In the genomic region with DNA sequence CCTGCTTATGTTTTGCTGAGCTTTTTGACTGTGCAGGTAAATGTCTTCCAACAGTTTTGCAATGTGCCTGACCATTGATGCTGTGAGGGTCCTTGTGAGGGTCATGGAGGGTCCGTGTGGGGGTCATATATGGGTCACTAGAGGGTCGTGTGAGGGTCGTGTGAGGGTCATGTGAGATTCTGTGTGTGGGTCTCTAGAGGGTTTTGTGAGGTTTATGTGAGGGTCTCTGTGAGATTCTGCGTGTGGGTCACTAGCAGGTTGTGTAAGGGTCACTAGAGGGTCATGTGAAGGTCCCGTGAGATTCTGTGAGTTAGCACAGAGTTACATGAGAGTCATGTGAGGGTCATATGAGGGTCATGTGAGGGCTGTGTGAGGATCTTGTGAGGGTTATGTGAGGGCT, we compare ENCODE assay signal across 9 cellular contexts.
"Had no signal": no experiment of that assay in that cellular context is flagged by ENCODE, and none has a peak within 500 bp of the region (broad histone marks: within the 10 kb centered on the region; RNA-seq: fewer than 3 reads in every experiment).

No MANE protein-coding gene starts in this region.

- H3K4me3 ChIP-seq: GM23248, HAP-1 had no signal

- H3K4me3 Mint-ChIP-seq: HFFc6, IgD-negative memory B cell had no signal

- H3K36me3 Mint-ChIP-seq: IgD-negative memory B cell had no signal

- H3K4me1 Mint-ChIP-seq: IgD-negative memory B cell had no signal

- H3K27ac Mint-ChIP-seq: HFFc6, IgD-negative memory B cell had no signal

- ATAC-seq: HCT116, HepG2 had no signal

- H3K36me3 ChIP-seq: HAP-1 had no signal

- H3K9me3 ChIP-seq: HAP-1 had no signal

- H3K27ac ChIP-seq: GM23248, HL-60 had no signal

- DNase-seq: GM23248, GOT3, H7, HFFc6 had no signal

- H3K4me1 ChIP-seq: HAP-1 had no signal
